20 cellular contexts compared by ENCODE assay signal in genomic region chr1:4023678-4024077, GRCh38.
"Had no signal": no experiment of that assay in that cellular context is flagged by ENCODE, and none has a peak within 500 bp of the region (broad histone marks: within the 10 kb centered on the region; RNA-seq: fewer than 3 reads in every experiment).

No MANE protein-coding gene starts in this region.

- H2AFZ ChIP-seq: parathyroid adenoma had no signal

- H3K36me3 ChIP-seq: colonic mucosa, heart left ventricle, sigmoid colon, thoracic aorta, transverse colon had no signal

- H3K9me3 Mint-ChIP-seq: nephron progenitor cell; stimulated activated naive CD8-positive, alpha-beta T cell treated with anti-CD3 and anti-CD28 coated beads, Interleukin-15, amount 100 ng/mL, for 72 hours had no signal

- DNase-seq: colonic mucosa; dermis blood vessel endothelial cell; erythroblast; foreskin melanocyte; heart left ventricle; hypothalamus; kidney glomerular epithelial cell; mesendoderm; naive thymus-derived CD4-positive, alpha-beta T cell; nephron progenitor cell; sigmoid colon; stimulated activated CD4-positive, alpha-beta T cell treated with anti-CD3 and anti-CD28 coated beads, Interleukin-2, amount 100 ng/mL, for 24 hours; stimulated activated CD4-positive, alpha-beta T cell treated with anti-CD3 and anti-CD28 coated beads, Interleukin-4, amount 100 ng/mL, for 4 hours; stimulated activated naive B cell treated with anti-CD40 and anti-IgM and Interleukin-4, amounts not matched to agents 10 μg/mL and 1 μg/mL and 100 μg/mL, for 72 hours; stimulated activated naive CD8-positive, alpha-beta T cell treated with anti-CD3 and anti-CD28 coated beads, Interleukin-15, amount 100 ng/mL, for 72 hours; substantia nigra; transverse colon had no signal

- H3K4me3 ChIP-seq: colonic mucosa, heart left ventricle, sigmoid colon, skin epidermis, thoracic aorta, transverse colon had no signal

- H3K27ac Mint-ChIP-seq: naive thymus-derived CD4-positive, alpha-beta T cell; nephron progenitor cell; stimulated activated naive B cell treated with anti-CD40 and anti-IgM and Interleukin-4, amounts not matched to agents 10 μg/mL and 1 μg/mL and 100 μg/mL, for 72 hours; stimulated activated naive CD8-positive, alpha-beta T cell treated with anti-CD3 and anti-CD28 coated beads, Interleukin-15, amount 100 ng/mL, for 72 hours had no signal

- H3K27me3 ChIP-seq: colonic mucosa, transverse colon had no signal

- H3K27ac ChIP-seq: colonic mucosa, heart left ventricle, parathyroid adenoma, sigmoid colon, skin epidermis, thoracic aorta, transverse colon had no signal

- H3K9me3 ChIP-seq: colonic mucosa, heart left ventricle, thoracic aorta, transverse colon had no signal

- H3K79me2 ChIP-seq: parathyroid adenoma had no signal

- H3K4me3 Mint-ChIP-seq: naive thymus-derived CD4-positive, alpha-beta T cell; nephron progenitor cell; stimulated activated naive B cell treated with anti-CD40 and anti-IgM and Interleukin-4, amounts not matched to agents 10 μg/mL and 1 μg/mL and 100 μg/mL, for 72 hours; stimulated activated naive CD8-positive, alpha-beta T cell treated with anti-CD3 and anti-CD28 coated beads, Interleukin-15, amount 100 ng/mL, for 72 hours had no signal

- H3K36me3 Mint-ChIP-seq: naive thymus-derived CD4-positive, alpha-beta T cell had no signal

- H3K4me1 ChIP-seq: colonic mucosa, heart left ventricle, parathyroid adenoma, sigmoid colon, transverse colon had no signal

- H3K9ac ChIP-seq: parathyroid adenoma had no signal
